7 cellular contexts compared by ENCODE assay signal in the genomic region with DNA sequence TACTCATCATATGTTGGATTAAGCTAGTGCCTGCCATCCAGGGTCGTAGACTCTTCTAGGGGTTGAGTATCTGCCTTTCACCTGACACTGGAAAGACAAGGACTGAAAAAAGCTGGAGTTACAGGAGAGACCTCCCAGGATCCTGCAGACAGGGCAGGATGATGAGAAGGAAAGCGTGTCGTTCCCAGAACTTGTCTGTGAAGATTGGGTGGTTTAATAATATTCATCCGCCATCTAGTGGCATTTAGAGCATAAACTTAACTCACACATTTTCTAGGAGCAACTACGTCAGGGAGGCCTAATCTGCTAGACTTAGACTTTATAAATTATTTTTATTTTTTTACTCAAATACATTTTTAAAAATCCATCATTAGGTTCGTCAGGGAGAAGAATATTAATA. TPM values are rescaled to one million over a fixed set of nuclear protein-coding genes. Genes with fewer than 3 reads are reported as not detected.
DNase-seq lines count a peak whose midpoint lies in the region; ATAC-seq and TF ChIP-seq lines count a peak whose summit lies in the region.

No MANE protein-coding gene starts in this region.

- peaks cover 40% of the 10 kb centered on the region for H3K4me1 Mint-ChIP-seq in stimulated activated effector memory CD8-positive, alpha-beta T cell treated with anti-CD3 and anti-CD28 coated beads, Interleukin-12 subunit alpha, Interleukin-12 subunit beta, amount 100 ng/mL, for 72 hours

- no peaks in the 10 kb centered on the region for H3K9me3 Mint-ChIP-seq in stimulated activated effector memory CD8-positive, alpha-beta T cell treated with anti-CD3 and anti-CD28 coated beads, Interleukin-12 subunit alpha, Interleukin-12 subunit beta, amount 100 ng/mL, for 72 hours

- no peaks in the 10 kb centered on the region for H3K36me3 Mint-ChIP-seq in stimulated activated effector memory CD8-positive, alpha-beta T cell treated with anti-CD3 and anti-CD28 coated beads, Interleukin-12 subunit alpha, Interleukin-12 subunit beta, amount 100 ng/mL, for 72 hours

- H3K9ac ChIP-seq in liver (ENCODE audit: low read depth in 1 of 2, low read length in 2 of 2): no peak overlapping the region

- peak; percentile 73 for DNase-seq in G401 (ENCODE audit: low spot score)
- peak; percentile 29 for DNase-seq in HFF-Myc (ENCODE audit: extremely low read depth, low read depth)
- peak; percentile 38 to 60 for DNase-seq in NCI-H526 (lab: John Stamatoyannopoulos, UW)
- peak; percentile 21 for DNase-seq in central memory CD4-positive, alpha-beta T cell
- no peak for DNase-seq in stimulated activated effector memory CD8-positive, alpha-beta T cell treated with anti-CD3 and anti-CD28 coated beads, Interleukin-12 subunit alpha, Interleukin-12 subunit beta, amount 100 ng/mL, for 72 hours (ENCODE audit: low spot score in 2 of 2)
- DNase-seq in NK-92 (lab: John Stamatoyannopoulos, UW; ENCODE audit: unreplicated experiment): no peak

- 15% methylated on average over 6 of the region's 6 CpGs for WGBS in liver

- H3K4me3 ChIP-seq in HFF-Myc (replicated peaks; ENCODE audit: low read depth, low read length) (no peak overlapping the region), liver (ENCODE audit: low read depth in 1 of 3, low read length in 3 of 3) (no peak overlapping the region)

- TF ChIP-seq RAD21 in liver (IDR thresholded peaks at IDR 0.05): peak; percentile 90 to 92

- H3K27me3 ChIP-seq in liver (ENCODE audit: control insufficient read depth in 4 of 4, insufficient read depth in 4 of 4, low read length in 3 of 4): no peaks in the 10 kb centered on the region

- no peak overlapping the region for H3K27ac Mint-ChIP-seq in stimulated activated effector memory CD8-positive, alpha-beta T cell treated with anti-CD3 and anti-CD28 coated beads, Interleukin-12 subunit alpha, Interleukin-12 subunit beta, amount 100 ng/mL, for 72 hours

- H3K27ac ChIP-seq in liver (ENCODE audit: low read depth in 1 of 2, low read length in 2 of 2): no peak overlapping the region

- in situ Hi-C loops in G401 (cut with HindIII; ENCODE audit: low sequenced_read_pairs): no loop called here

- H3K9me3 ChIP-seq in liver (ENCODE audit: control insufficient read depth in 4 of 4, low read length in 3 of 4): no peaks in the 10 kb centered on the region

- TF ChIP-seq CTCF in HFF-Myc (IDR thresholded peaks at IDR 0.05; ENCODE audit: low read depth, low read length, missing control alignments) (peak; percentile 41), liver (IDR thresholded peaks at IDR 0.05; ENCODE audit: low read depth, low read length, missing input control) (peak; percentile 67)

- H3K4me1 ChIP-seq in liver (ENCODE audit: control insufficient read depth in 4 of 4, insufficient read depth in 4 of 4, low read length in 3 of 4): peaks cover 0 to 9% (median 4%) of the 10 kb centered on the region in 4 donors

- H3K36me3 ChIP-seq in liver (ENCODE audit: control insufficient read depth in 4 of 4, insufficient read depth in 3 of 4, low read depth in 1 of 4, low read length in 3 of 4): no peaks in the 10 kb centered on the region

- H3K4me3 Mint-ChIP-seq in stimulated activated effector memory CD8-positive, alpha-beta T cell treated with anti-CD3 and anti-CD28 coated beads, Interleukin-12 subunit alpha, Interleukin-12 subunit beta, amount 100 ng/mL, for 72 hours: no peak overlapping the region

- no peak for ATAC-seq in stimulated activated effector memory CD8-positive, alpha-beta T cell treated with anti-CD3 and anti-CD28 coated beads, Interleukin-12 subunit alpha, Interleukin-12 subunit beta, amount 100 ng/mL, for 72 hours

TF ChIP-seq in liver, 16 proteins besides CTCF, POLR2A, EP300 and RAD21:
- TF ChIP-seq FOXA2 (IDR thresholded peaks at IDR 0.05) (no peak), HNF4G (IDR thresholded peaks at IDR 0.05) (no peak)

RNA-seq across cellular contexts. Expression of gene ADRB1, which starts 59.6 kb away (rescaled TPM):
- 4.1 and 4.8 TPM in 2 replicates for total RNA-seq in G401 (2014; rRNA removed; shearing (Covaris generic))
- under 1 TPM; 0.05 to 0.17 TPM for total RNA-seq in liver
- polyA plus RNA-seq in liver: under 1 TPM in 1 of 2 donors, not detected in 1; 0.16 TPM

Comparison
In these comparisons a context has a peak if more than half of its experiments do, and no peak if none do; other contexts are left out.
1. DNase-seq: peak in G401 (single experiment), HFF-Myc (single experiment), NCI-H526 (2 of 2) and central memory CD4-positive, alpha-beta T cell (single experiment); none in stimulated activated effector memory CD8-positive, alpha-beta T cell treated with anti-CD3 and anti-CD28 coated beads, Interleukin-12 subunit alpha, Interleukin-12 subunit beta, amount 100 ng/mL, for 72 hours (0 of 2) and NK-92 (single experiment).